Comparison of ENCODE assay signal across 13 cellular contexts in the genomic region with DNA sequence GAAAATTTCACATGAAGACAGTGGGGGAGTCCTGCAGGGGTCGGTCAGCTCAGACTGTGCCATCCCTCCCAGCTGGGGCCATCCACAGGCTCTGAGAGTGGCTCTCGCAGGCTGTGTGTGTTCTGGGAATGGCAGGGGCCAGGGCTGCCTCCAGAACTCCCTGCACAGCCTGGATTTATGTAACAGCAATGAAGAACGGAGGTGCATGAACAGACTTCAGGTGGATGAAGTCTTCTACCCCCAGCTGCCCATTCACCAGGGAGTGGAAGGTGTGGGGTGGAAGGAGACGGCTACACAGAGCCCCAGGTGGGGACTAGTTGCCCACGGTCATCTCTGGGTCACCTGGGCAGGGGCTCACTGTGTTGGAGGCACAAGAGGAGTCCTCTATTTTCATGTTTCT.
"Had no signal": no experiment of that assay in that cellular context is flagged by ENCODE, and none has a peak within 500 bp of the region (broad histone marks: within the 10 kb centered on the region; RNA-seq: fewer than 3 reads in every experiment).

No MANE protein-coding gene starts in this region.

- H3K36me3 ChIP-seq: heart left ventricle, tibial nerve had no signal

- DNase-seq: activated B cell treated with CpG ODN at 0.5 μM for 24 hours; activated CD4-positive, alpha-beta T cell treated with anti-CD3 and anti-CD28 coated beads for 4 hours; activated CD8-positive, alpha-beta T cell treated with anti-CD3 and anti-CD28 coated beads, Interleukin-2, amount 10 ng/mL, durations not matched to agents 7 days and 5 days; activated naive CD4-positive, alpha-beta T cell; activated naive CD8-positive, alpha-beta T cell treated with anti-CD3 and anti-CD28 coated beads for 36 hours; amniotic stem cell; heart left ventricle; kidney glomerular epithelial cell; stimulated activated naive CD4-positive, alpha-beta T cell treated with Interleukin-2 at 50 U/mL for 16 hours had no signal

- H3K4me1 ChIP-seq: heart left ventricle, tibial nerve had no signal

- H3K27me3 ChIP-seq: tibial nerve had no signal

- H3K4me1 Mint-ChIP-seq: activated B cell treated with CpG ODN at 0.5 μM for 24 hours had no signal

- ATAC-seq: activated CD8-positive, alpha-beta T cell treated with anti-CD3 and anti-CD28 coated beads, Interleukin-2, amount 10 ng/mL, durations not matched to agents 7 days and 5 days; heart left ventricle had no signal

- H3K27ac Mint-ChIP-seq: activated B cell treated with CpG ODN at 0.5 μM for 24 hours; activated CD8-positive, alpha-beta T cell treated with anti-CD3 and anti-CD28 coated beads, Interleukin-2, amount 10 ng/mL, durations not matched to agents 7 days and 5 days; activated naive CD8-positive, alpha-beta T cell treated with anti-CD3 and anti-CD28 coated beads for 36 hours; nephron had no signal

- H3K27ac ChIP-seq: heart left ventricle, SK-N-MC, tibial nerve had no signal

- H3K4me3 ChIP-seq: heart left ventricle, lung, SK-N-MC, tibial nerve had no signal

- H3K4me3 Mint-ChIP-seq: activated B cell treated with CpG ODN at 0.5 μM for 24 hours; activated CD8-positive, alpha-beta T cell treated with anti-CD3 and anti-CD28 coated beads, Interleukin-2, amount 10 ng/mL, durations not matched to agents 7 days and 5 days; activated naive CD8-positive, alpha-beta T cell treated with anti-CD3 and anti-CD28 coated beads for 36 hours; nephron had no signal
